ENCODE assay signal across 8 cellular contexts in genomic region chr1:184753608-184754478, GRCh38. TPM values are rescaled to one million over a fixed set of nuclear protein-coding genes. Genes with fewer than 3 reads are reported as not detected.
DNase-seq lines count a peak whose midpoint lies in the region; ATAC-seq and TF ChIP-seq lines count a peak whose summit lies in the region.

No MANE protein-coding gene starts in this region.

- TF ChIP-seq CTCF in GM10248 (IDR thresholded peaks at IDR 0.05; ENCODE audit: control extremely low read depth, extremely low read depth, low read depth, missing control alignments) (no peak), HFFc6 (IDR thresholded peaks at IDR 0.05) (no peak), endothelial cell (IDR thresholded peaks at IDR 0.05; ENCODE audit: unreplicated experiment) (no peak)

- POLR2A ChIA-PET in GM10248 (lab: Yijun Ruan, JAX): no interaction called here

- H3K4me1 Mint-ChIP-seq in HFFc6 (ENCODE audit: low read depth) (peaks cover 46% of the 10 kb centered on the region), endothelial cell (ENCODE audit: unreplicated experiment) (peaks cover 14% of the 10 kb centered on the region)
- peaks cover 26% of the 10 kb centered on the region for H3K4me1 Mint-ChIP-seq in stimulated activated memory B cell treated with anti-CD40 and anti-IgM and Interleukin-4, amounts not matched to agents 10 μg/mL and 1 μg/mL and 100 μg/mL, for 72 hours

- CTCF ChIA-PET in GM10248 (lab: Yijun Ruan, JAX): interaction anchor here (1.2 to 2.9 kb wide), 3 partner anchors 9 to 52 kb away, joined by 4 to 12 read pairs (median 4); no protein-coding TSS in a partner anchor

- ATAC-seq in stimulated activated memory B cell treated with anti-CD40 and anti-IgM and Interleukin-4, amounts not matched to agents 10 μg/mL and 1 μg/mL and 100 μg/mL, for 72 hours: peak; percentile 2

- H3K9me3 Mint-ChIP-seq in HFFc6: no peaks in the 10 kb centered on the region
- H3K9me3 Mint-ChIP-seq in endothelial cell (ENCODE audit: unreplicated experiment): no peaks in the 10 kb centered on the region
- H3K9me3 Mint-ChIP-seq in stimulated activated memory B cell treated with anti-CD40 and anti-IgM and Interleukin-4, amounts not matched to agents 10 μg/mL and 1 μg/mL and 100 μg/mL, for 72 hours: no peaks in the 10 kb centered on the region

- H3K4me3 Mint-ChIP-seq in HFFc6: peak overlapping the region; percentile 98
- peak overlapping the region; percentile 96 for H3K4me3 Mint-ChIP-seq in endothelial cell (ENCODE audit: unreplicated experiment)
- H3K4me3 Mint-ChIP-seq in stimulated activated memory B cell treated with anti-CD40 and anti-IgM and Interleukin-4, amounts not matched to agents 10 μg/mL and 1 μg/mL and 100 μg/mL, for 72 hours: peak overlapping the region; percentile 96

- H3K36me3 Mint-ChIP-seq in HFFc6 (ENCODE audit: low read depth) (0 out of 2 replicates have a peak, but pooled peaks cover 6% of the 10 kb centered on the region), endothelial cell (ENCODE audit: low read depth, unreplicated experiment) (no peaks in the 10 kb centered on the region)
- H3K36me3 Mint-ChIP-seq in stimulated activated memory B cell treated with anti-CD40 and anti-IgM and Interleukin-4, amounts not matched to agents 10 μg/mL and 1 μg/mL and 100 μg/mL, for 72 hours: no peaks in the 10 kb centered on the region

- H3K27ac Mint-ChIP-seq in HFFc6 (peak overlapping the region; percentile 93), endothelial cell (ENCODE audit: unreplicated experiment) (peak overlapping the region; percentile 88)
- peak overlapping the region; percentile 82 for H3K27ac Mint-ChIP-seq in stimulated activated memory B cell treated with anti-CD40 and anti-IgM and Interleukin-4, amounts not matched to agents 10 μg/mL and 1 μg/mL and 100 μg/mL, for 72 hours

- DNase-seq in GM10248 (ENCODE audit: extremely low spot score): peak; percentile 41
- peak; percentile 13 for DNase-seq in HFFc6
- peak; percentile 32 for DNase-seq in NCI-H1105 (lab: John Stamatoyannopoulos, UW)
- DNase-seq in activated CD4-positive, alpha-beta T cell treated with anti-CD3 and anti-CD28 coated beads for 48 hours: peak; percentile 60
- peak; percentile 53 for DNase-seq in endothelial cell (ENCODE audit: low spot score)
- DNase-seq in NCI-H128 (lab: John Stamatoyannopoulos, UW; ENCODE audit: unreplicated experiment): no peak

- H3K4me1 ChIP-seq in mononuclear cell (ENCODE audit: insufficient read depth, low read length): peaks cover 25% of the 10 kb centered on the region

- H3K27me3 Mint-ChIP-seq in HFFc6 (ENCODE audit: insufficient read depth) (peaks cover 4% of the 10 kb centered on the region; the same call in 1 of the 2 replicates), endothelial cell (ENCODE audit: unreplicated experiment) (no peaks in the 10 kb centered on the region)
- peaks cover 9% of the 10 kb centered on the region for H3K27me3 Mint-ChIP-seq in stimulated activated memory B cell treated with anti-CD40 and anti-IgM and Interleukin-4, amounts not matched to agents 10 μg/mL and 1 μg/mL and 100 μg/mL, for 72 hours

- no peaks in the 10 kb centered on the region for H3K9me3 ChIP-seq in mononuclear cell (ENCODE audit: low read depth, low read length)

- H3K27me3 ChIP-seq in mononuclear cell (ENCODE audit: insufficient read depth, low read length): no peaks in the 10 kb centered on the region

- H3K4me3 ChIP-seq in mononuclear cell (ENCODE audit: low read length): peak overlapping the region; percentile 83

RNA-seq across cellular contexts. Expression of gene EDEM3, which starts 0.8 kb away (rescaled TPM):
- 10 to 100 TPM; 29.9 to 38.6 (median 32.3) TPM for total RNA-seq in HFFc6 (2021; fragmentation: NEBNext Ultra II Directional; extraction: Animal tissue kit (Norgen Biotek cat#: 25700))
- 24.2 TPM for total RNA-seq in endothelial cell (ENCODE audit: unreplicated experiment)
- total RNA-seq in mononuclear cell: 24.7 TPM
